In the genomic region with DNA sequence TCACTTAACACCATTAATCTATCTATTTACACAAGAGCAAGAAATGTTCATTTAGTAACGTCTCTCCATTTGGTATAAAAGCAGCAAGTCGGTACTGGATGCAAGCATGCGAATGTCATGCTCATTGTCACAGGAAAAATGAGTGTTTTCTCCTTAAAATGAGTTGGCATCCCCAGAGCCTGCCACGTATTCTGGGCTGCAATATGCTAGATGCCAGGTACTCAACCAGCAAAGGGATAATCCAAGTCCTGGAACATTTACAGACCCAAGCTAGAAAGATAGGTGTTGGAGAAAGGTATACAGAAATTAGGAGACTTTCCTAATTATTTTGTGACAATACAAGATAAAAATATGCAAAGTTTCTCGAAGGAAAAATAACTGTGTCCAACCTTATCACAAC, we compare ENCODE assay signal across 24 cellular contexts.
DNase-seq lines count a peak whose midpoint lies in the region; ATAC-seq, FAIRE-seq and TF ChIP-seq lines count a peak whose summit lies in the region.
"Had no signal": no experiment of that assay in that cellular context is flagged by ENCODE, and none has a peak within 500 bp of the region (broad histone marks: within the 10 kb centered on the region; RNA-seq: fewer than 3 reads in every experiment).

No MANE protein-coding gene starts in this region.

- no peak overlapping the region for H2AFZ ChIP-seq in GM12878 (ENCODE audit: control insufficient read depth, low read depth, low read length)

- no peaks in the 10 kb centered on the region for H3K9me3 Mint-ChIP-seq in IgD-negative memory B cell
- no peaks in the 10 kb centered on the region for H3K9me3 Mint-ChIP-seq in neural crest cell
- H3K9me3 Mint-ChIP-seq: CD4-positive, alpha-beta T cell had no signal

- TF ChIP-seq RAD21 in GM12878 (IDR thresholded peaks at IDR 0.05; ENCODE audit: insufficient read depth, low read depth, low read length): no peak

- no TSS peak for BruUV-seq in GM12878 (replicated peaks; lab: Mats Ljungman, UMichigan)

- peak overlapping the region; percentile 74 to 84 (median 80) for H3K4me3 Mint-ChIP-seq in IgD-negative memory B cell
- H3K4me3 Mint-ChIP-seq in neural crest cell: no peak overlapping the region
- H3K4me3 Mint-ChIP-seq: CD4-positive, alpha-beta T cell had no signal

- no peak overlapping the region for H3K4me3 ChIP-seq in BLaER1 treated with 17β-estradiol and CSF1 and Interleukin-3, amounts not matched to agents 10 nM and 100 nM
- H3K4me3 ChIP-seq in GM12878: no peak overlapping the region
- H3K4me3 ChIP-seq in stomach: no peak overlapping the region
- H3K4me3 ChIP-seq: A549, Peyer's patch, SJCRH30 had no signal

- TF ChIP-seq POLR2A in GM12878 (IDR thresholded peaks at IDR 0.05; ENCODE audit: low read depth, low read length): no peak
- no peak for TF ChIP-seq POLR2A in stomach (IDR thresholded peaks at IDR 0.05)

- peak overlapping the region; percentile 7 to 71 (median 62); a peak in 21 of 22 replicates for H3K4me2 ChIP-seq in BLaER1 treated with 17β-estradiol and CSF1 and Interleukin-3, amounts not matched to agents 10 nM and 100 nM
- H3K4me2 ChIP-seq in GM12878 (ENCODE audit: control insufficient read depth, insufficient read depth): peak overlapping the region; percentile 80
- H3K4me2 ChIP-seq: A549 had no signal

- TF ChIP-seq CTCF in GM12878 (IDR thresholded peaks at IDR 0.05 in 2 of 3, conservative IDR thresholded peaks at IDR 0.05 in 1 of 3; ENCODE audit: control insufficient read depth in 2 of 3, extremely low read depth in 1 of 3, insufficient read depth in 1 of 3, low read depth in 3 of 3, low read length in 3 of 3) (no peak), neural crest cell (conservative IDR thresholded peaks at IDR 0.05) (no peak), stomach (IDR thresholded peaks at IDR 0.05) (no peak)

- H3K36me3 ChIP-seq in BLaER1 treated with 17β-estradiol and CSF1 and Interleukin-3, amounts not matched to agents 10 nM and 100 nM: peaks cover 0 to 97% (median 48%) of the 10 kb centered on the region in 11 experiments; a peak in 15 of 22 replicates
- H3K36me3 ChIP-seq in GM12878 (ENCODE audit: control insufficient read depth in 2 of 2, insufficient read depth in 2 of 2, low read length in 1 of 2) (no peaks in the 10 kb centered on the region; a peak in 1 of 4 replicates), stomach (no peaks in the 10 kb centered on the region)
- H3K36me3 ChIP-seq: BE2C, Peyer's patch, SJCRH30 had no signal

- H3K9me3 ChIP-seq in BLaER1 treated with 17β-estradiol and CSF1 and Interleukin-3, amounts not matched to agents 10 nM and 100 nM (replicated peaks in 1 of 11): no peaks in the 10 kb centered on the region
- H3K9me3 ChIP-seq in GM12878 (replicated peaks; ENCODE audit: control insufficient read depth, insufficient read depth, low read length) (no peaks in the 10 kb centered on the region), stomach (no peaks in the 10 kb centered on the region)
- H3K9me3 ChIP-seq: A549, BE2C, Caco-2, Peyer's patch, SJCRH30 had no signal

- H4K20me1 ChIP-seq in BLaER1 treated with 17β-estradiol and CSF1 and Interleukin-3, amounts not matched to agents 10 nM and 100 nM: peaks cover 3 to 100% (median 83%) of the 10 kb centered on the region in 11 experiments; a peak in 18 of 22 replicates
- H4K20me1 ChIP-seq in GM12878 (ENCODE audit: control insufficient read depth, insufficient read depth): no peaks in the 10 kb centered on the region

- POLR2A ChIA-PET in GM12878 (lab: Charles Lee): interaction anchor here (0.9 to 2.6 kb wide), 7 partner anchors 29 to 220 kb away, joined by 3 to 9 read pairs (median 4); no protein-coding TSS in a partner anchor

- TF ChIP-seq EP300 in GM12878 (IDR thresholded peaks at IDR 0.05; ENCODE audit: borderline replicate concordance in 1 of 2, control insufficient read depth in 1 of 2, low read depth in 2 of 2, low read length in 2 of 2) (no peak), stomach (IDR thresholded peaks at IDR 0.05) (no peak)

- in situ Hi-C loops in GM12878 (cut with MboI): no loop called here

- CTCF ChIA-PET in GM12878 (lab: Yijun Ruan, JAX): interaction anchor here (1.2 kb wide), 1 partner anchor 212 kb away, joined by 4 read pairs; no protein-coding TSS in a partner anchor

- intact Hi-C loops in GM12878 (cut with micrococcal nuclease; ENCODE audit: unreplicated experiment) (no loop called here), stomach (cut with DNase I; ENCODE audit: low total_unique reads) (no loop called here)

- H3K27me3 ChIP-seq in BLaER1 treated with 17β-estradiol and CSF1 and Interleukin-3, amounts not matched to agents 10 nM and 100 nM: no peaks in the 10 kb centered on the region
- H3K27me3 ChIP-seq in GM12878 (replicated peaks in 1 of 2; ENCODE audit: control insufficient read depth in 2 of 2, insufficient read depth in 2 of 2, low read length in 1 of 2) (no peaks in the 10 kb centered on the region), stomach (peaks cover 0 to 3% (median 0%) of the 10 kb centered on the region in 3 donors)
- H3K27me3 ChIP-seq: BE2C, Peyer's patch, SJCRH30 had no signal

- peaks cover 32% of the 10 kb centered on the region for H3K79me2 ChIP-seq in GM12878 (ENCODE audit: control insufficient read depth, insufficient read depth, low read length)

- H3K9ac ChIP-seq in BLaER1 treated with 17β-estradiol and CSF1 and Interleukin-3, amounts not matched to agents 10 nM and 100 nM: peak overlapping the region in 1 of 11 experiments; percentile 10; a peak in 1 of 22 replicates
- H3K9ac ChIP-seq in GM12878 (ENCODE audit: control insufficient read depth, insufficient read depth, low read length): peak overlapping the region; percentile 11; the same call in 1 of the 2 replicates

- peaks cover 78 to 100% (median 97%) of the 10 kb centered on the region in 10 experiments for H3K4me1 ChIP-seq in BLaER1 treated with 17β-estradiol and CSF1 and Interleukin-3, amounts not matched to agents 10 nM and 100 nM
- H3K4me1 ChIP-seq in GM12878 (ENCODE audit: control insufficient read depth, insufficient read depth, low read length): peaks cover 53% of the 10 kb centered on the region
- peaks cover 0 to 37% (median 0%) of the 10 kb centered on the region in 4 donors for H3K4me1 ChIP-seq in stomach
- H3K4me1 ChIP-seq: BE2C, Caco-2 had no signal

- WGBS in GM12878 (ENCODE audit: insufficient coverage, insufficient replicate concordance, low lambda C conversion rate, missing lambda C conversion rate): 12% methylated on average over 5 of the region's 5 CpGs
- 52 to 64% (median 59%) methylated on average over 5 of the region's 5 CpGs for WGBS in stomach, 5 donors

- ATAC-seq in GM12878 (no peak), HG02588 (IDR thresholded peaks at IDR 0.05; ENCODE audit: unreplicated experiment) (no peak)
- ATAC-seq: A549, HCT116 had no signal

- SMC1A ChIA-PET in GM12878 (lab: Charles Lee; ENCODE audit: uncharacterized antibody, unreplicated experiment): interaction anchor here (0.9 to 8.7 kb wide), 15 partner anchors 12 to 224 kb away, joined by 3 to 131 read pairs (median 13); no protein-coding TSS in a partner anchor

- H3K4me1 Mint-ChIP-seq in IgD-negative memory B cell (peaks cover 75 to 88% (median 76%) of the 10 kb centered on the region in 3 donors), neural crest cell (peaks cover 26% of the 10 kb centered on the region)

- no peak for DNase-seq in GM12878 (ENCODE audit: low read depth, low spot score)
- DNase-seq in neural crest cell (ENCODE audit: low read depth, low spot score): no peak
- DNase-seq in SIG-M5 treated with dmso at 0.1 percent for 504 hours (lab: John Stamatoyannopoulos, UW; ENCODE audit: unreplicated experiment): no peak
- DNase-seq in globus pallidus (ENCODE audit: low spot score): no peak
- no peak for DNase-seq in stomach
- DNase-seq: BE2C; Caco-2; CD4-positive, alpha-beta T cell; DMS 273 treated with DMSO at 0.1 percent for 48 hours; DMS79 treated with DMSO at 0.1 percent for 48 hours; GOT3; IMR-90; MV-4-11; NCI-H1105 treated with DMSO at 0.1 percent for 48 hours; NCI-H2081; NCI-H748 treated with DMSO at 0.1 percent for 48 hours had no signal

- H3K36me3 Mint-ChIP-seq in IgD-negative memory B cell (no peaks in the 10 kb centered on the region), neural crest cell (ENCODE audit: low read depth) (no peaks in the 10 kb centered on the region)

- H3K27me3 Mint-ChIP-seq in IgD-negative memory B cell (no peaks in the 10 kb centered on the region), neural crest cell (ENCODE audit: low read depth) (no peaks in the 10 kb centered on the region)
- H3K27me3 Mint-ChIP-seq: CD4-positive, alpha-beta T cell had no signal

- no peak for FAIRE-seq in GM12878 (lab: Jason Lieb, UNC)
- FAIRE-seq: A549, HTR-8/SVneo had no signal

- RAD21 ChIA-PET in GM12878 (lab: Charles Lee; ENCODE audit: unreplicated experiment): interaction anchor here (0.6 to 5.7 kb wide), 14 partner anchors 10 to 224 kb away, joined by 3 to 86 read pairs (median 6); no protein-coding TSS in a partner anchor

- peak overlapping the region; percentile 92 to 96 (median 96) for H3K27ac Mint-ChIP-seq in IgD-negative memory B cell
- H3K27ac Mint-ChIP-seq in neural crest cell (ENCODE audit: unreplicated experiment): peak overlapping the region; percentile 22
- H3K27ac Mint-ChIP-seq: CD4-positive, alpha-beta T cell had no signal

- peak overlapping the region in 8 of 11 experiments; percentile 11 to 67 (median 48); a peak in 13 of 22 replicates for H3K27ac ChIP-seq in BLaER1 treated with 17β-estradiol and CSF1 and Interleukin-3, amounts not matched to agents 10 nM and 100 nM
- H3K27ac ChIP-seq in GM12878 (ENCODE audit: control insufficient read depth, insufficient read depth) (peak overlapping the region; percentile 83), stomach (no peak overlapping the region)
- H3K27ac ChIP-seq: A549, SJCRH30 had no signal

TF ChIP-seq in GM12878, 131 proteins besides CTCF, POLR2A, EP300 and RAD21:
- TF ChIP-seq SPI1 (IDR thresholded peaks at IDR 0.05; ENCODE audit: borderline replicate concordance, insufficient read depth, low read depth, low read length): no peak
TF ChIP-seq in GM12878: peak in this region for 0.

Comparison
In these comparisons a context has a peak if more than half of its experiments do, and no peak if none do; other contexts are left out.
1. H3K27ac ChIP-seq: peak in BLaER1 treated with 17β-estradiol and CSF1 and Interleukin-3, amounts not matched to agents 10 nM and 100 nM (8 of 11) and GM12878 (single experiment); none in stomach (0 of 5).